1 cellular context compared by ENCODE assay signal in genomic region chr1:2946999-2947650, GRCh38.
TF ChIP-seq lines count a peak whose summit lies in the region.

No MANE protein-coding gene starts in this region.

TF ChIP-seq in K562, 482 proteins besides CTCF, POLR2A, EP300 and RAD21 (continued from another document):
- TF ChIP-seq THRA (IDR thresholded peaks at IDR 0.05), result no peak
- TF ChIP-seq HMGN3 (IDR thresholded peaks at IDR 0.05; ENCODE audit: borderline replicate concordance, extremely low read depth, insufficient read length, low read depth, low read length), result no peak
- 0 out of 2 replicates have a peak, but pooled peaks have one; percentile 17 for TF ChIP-seq MAFG (tag; conservative IDR thresholded peaks at IDR 0.05)
- peak; percentile 41; the same call in 1 of the 2 replicates for TF ChIP-seq MAFK (IDR thresholded peaks at IDR 0.05; ENCODE audit: low read length)
- TF ChIP-seq PURB (CRISPR knock-in tag; IDR thresholded peaks at IDR 0.05; ENCODE audit: low read depth), result no peak
- no peak for TF ChIP-seq ID3 (CRISPR knock-in tag; IDR thresholded peaks at IDR 0.05)
- TF ChIP-seq ID3 (tag; IDR thresholded peaks at IDR 0.05), result no peak
- TF ChIP-seq ZNF407 (IDR thresholded peaks at IDR 0.05; ENCODE audit: low read depth), result no peak
- TF ChIP-seq TCF15 (CRISPR knock-in tag; IDR thresholded peaks at IDR 0.05), result no peak
- no peak for TF ChIP-seq HNRNPLL (IDR thresholded peaks at IDR 0.05; ENCODE audit: low read depth, low read length, poor library complexity, severe bottlenecking)
- TF ChIP-seq SP2 (IDR thresholded peaks at IDR 0.05; ENCODE audit: extremely low read depth, low read depth, low read length, poor library complexity, severe bottlenecking), result no peak
- TF ChIP-seq LCOR (CRISPR knock-in tag; IDR thresholded peaks at IDR 0.05), result no peak
- TF ChIP-seq MEIS2 (IDR thresholded peaks at IDR 0.05; ENCODE audit: partially characterized antibody), result no peak
- TF ChIP-seq TOE1 (IDR thresholded peaks at IDR 0.05; ENCODE audit: borderline replicate concordance), result no peak
- TF ChIP-seq TOE1 (CRISPR knock-in tag; IDR thresholded peaks at IDR 0.05; ENCODE audit: borderline replicate concordance, low read depth), result no peak
- no peak for TF ChIP-seq POLR3G (IDR thresholded peaks at IDR 0.05; ENCODE audit: extremely low read depth, insufficient read length, insufficient replicate concordance)
- no peak for TF ChIP-seq E2F1 (CRISPR knock-in tag; IDR thresholded peaks at IDR 0.05)
- TF ChIP-seq ZBTB34 (CRISPR knock-in tag; IDR thresholded peaks at IDR 0.05), result no peak
- peak; percentile 37; the same call in 1 of the 2 replicates for TF ChIP-seq ZNF316 (IDR thresholded peaks at IDR 0.05)
- TF ChIP-seq ZNF24 (IDR thresholded peaks at IDR 0.05), result no peak
